Comparison of ENCODE assay signal across 1 cellular context in the genomic region with DNA sequence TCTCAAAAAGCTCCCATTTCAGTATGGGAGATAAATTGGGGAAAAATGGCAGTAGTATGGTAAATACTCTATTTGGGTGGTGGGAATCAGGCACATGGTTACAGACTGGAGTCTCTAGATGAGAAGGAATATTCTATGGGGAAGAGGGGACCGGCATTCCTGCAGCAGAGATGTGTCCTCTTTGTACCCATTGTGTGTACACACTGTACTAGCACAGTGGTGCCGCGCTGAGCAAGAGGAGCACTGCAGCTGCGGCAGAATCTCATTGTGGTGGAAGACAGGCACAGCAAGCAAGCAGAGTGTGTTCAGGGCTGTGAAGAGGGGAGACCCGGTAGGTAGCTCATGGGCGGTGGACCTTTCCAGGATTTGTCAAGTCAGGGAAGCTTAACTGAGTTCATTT.
TF ChIP-seq lines count a peak whose summit lies in the region.

No MANE protein-coding gene starts in this region.

TF ChIP-seq in GM23338, 12 proteins besides CTCF, POLR2A, EP300 and RAD21 (continued from another document):
- TF ChIP-seq, protein P1, sequence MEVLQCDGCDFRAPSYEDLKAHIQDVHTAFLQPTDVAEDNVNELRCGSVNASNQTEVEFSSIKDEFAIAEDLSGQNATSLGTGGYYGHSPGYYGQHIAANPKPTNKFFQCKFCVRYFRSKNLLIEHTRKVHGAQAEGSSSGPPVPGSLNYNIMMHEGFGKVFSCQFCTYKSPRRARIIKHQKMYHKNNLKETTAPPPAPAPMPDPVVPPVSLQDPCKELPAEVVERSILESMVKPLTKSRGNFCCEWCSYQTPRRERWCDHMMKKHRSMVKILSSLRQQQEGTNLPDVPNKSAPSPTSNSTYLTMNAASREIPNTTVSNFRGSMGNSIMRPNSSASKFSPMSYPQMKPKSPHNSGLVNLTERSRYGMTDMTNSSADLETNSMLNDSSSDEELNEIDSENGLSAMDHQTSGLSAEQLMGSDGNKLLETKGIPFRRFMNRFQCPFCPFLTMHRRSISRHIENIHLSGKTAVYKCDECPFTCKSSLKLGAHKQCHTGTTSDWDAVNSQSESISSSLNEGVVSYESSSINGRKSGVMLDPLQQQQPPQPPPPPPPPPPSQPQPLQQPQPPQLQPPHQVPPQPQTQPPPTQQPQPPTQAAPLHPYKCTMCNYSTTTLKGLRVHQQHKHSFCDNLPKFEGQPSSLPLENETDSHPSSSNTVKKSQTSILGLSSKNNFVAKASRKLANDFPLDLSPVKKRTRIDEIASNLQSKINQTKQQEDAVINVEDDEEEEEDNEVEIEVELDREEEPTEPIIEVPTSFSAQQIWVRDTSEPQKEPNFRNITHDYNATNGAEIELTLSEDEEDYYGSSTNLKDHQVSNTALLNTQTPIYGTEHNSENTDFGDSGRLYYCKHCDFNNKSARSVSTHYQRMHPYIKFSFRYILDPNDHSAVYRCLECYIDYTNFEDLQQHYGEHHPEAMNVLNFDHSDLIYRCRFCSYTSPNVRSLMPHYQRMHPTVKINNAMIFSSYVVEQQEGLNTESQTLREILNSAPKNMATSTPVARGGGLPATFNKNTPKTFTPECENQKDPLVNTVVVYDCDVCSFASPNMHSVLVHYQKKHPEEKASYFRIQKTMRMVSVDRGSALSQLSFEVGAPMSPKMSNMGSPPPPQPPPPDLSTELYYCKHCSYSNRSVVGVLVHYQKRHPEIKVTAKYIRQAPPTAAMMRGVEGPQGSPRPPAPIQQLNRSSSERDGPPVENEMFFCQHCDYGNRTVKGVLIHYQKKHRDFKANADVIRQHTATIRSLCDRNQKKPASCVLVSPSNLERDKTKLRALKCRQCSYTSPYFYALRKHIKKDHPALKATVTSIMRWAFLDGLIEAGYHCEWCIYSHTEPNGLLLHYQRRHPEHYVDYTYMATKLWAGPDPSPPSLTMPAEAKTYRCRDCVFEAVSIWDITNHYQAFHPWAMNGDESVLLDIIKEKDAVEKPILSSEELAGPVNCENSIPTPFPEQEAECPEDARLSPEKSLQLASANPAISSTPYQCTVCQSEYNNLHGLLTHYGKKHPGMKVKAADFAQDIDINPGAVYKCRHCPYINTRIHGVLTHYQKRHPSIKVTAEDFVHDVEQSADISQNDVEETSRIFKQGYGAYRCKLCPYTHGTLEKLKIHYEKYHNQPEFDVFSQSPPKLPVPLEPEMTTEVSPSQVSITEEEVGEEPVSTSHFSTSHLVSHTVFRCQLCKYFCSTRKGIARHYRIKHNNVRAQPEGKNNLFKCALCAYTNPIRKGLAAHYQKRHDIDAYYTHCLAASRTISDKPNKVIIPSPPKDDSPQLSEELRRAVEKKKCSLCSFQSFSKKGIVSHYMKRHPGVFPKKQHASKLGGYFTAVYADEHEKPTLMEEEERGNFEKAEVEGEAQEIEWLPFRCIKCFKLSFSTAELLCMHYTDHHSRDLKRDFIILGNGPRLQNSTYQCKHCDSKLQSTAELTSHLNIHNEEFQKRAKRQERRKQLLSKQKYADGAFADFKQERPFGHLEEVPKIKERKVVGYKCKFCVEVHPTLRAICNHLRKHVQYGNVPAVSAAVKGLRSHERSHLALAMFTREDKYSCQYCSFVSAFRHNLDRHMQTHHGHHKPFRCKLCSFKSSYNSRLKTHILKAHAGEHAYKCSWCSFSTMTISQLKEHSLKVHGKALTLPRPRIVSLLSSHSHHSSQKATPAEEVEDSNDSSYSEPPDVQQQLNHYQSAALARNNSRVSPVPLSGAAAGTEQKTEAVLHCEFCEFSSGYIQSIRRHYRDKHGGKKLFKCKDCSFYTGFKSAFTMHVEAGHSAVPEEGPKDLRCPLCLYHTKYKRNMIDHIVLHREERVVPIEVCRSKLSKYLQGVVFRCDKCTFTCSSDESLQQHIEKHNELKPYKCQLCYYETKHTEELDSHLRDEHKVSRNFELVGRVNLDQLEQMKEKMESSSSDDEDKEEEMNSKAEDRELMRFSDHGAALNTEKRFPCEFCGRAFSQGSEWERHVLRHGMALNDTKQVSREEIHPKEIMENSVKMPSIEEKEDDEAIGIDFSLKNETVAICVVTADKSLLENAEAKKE (CRISPR knock-in tag; IDR thresholded peaks at IDR 0.05) = no peak
- TF ChIP-seq STAT1 (IDR thresholded peaks at IDR 0.05; ENCODE audit: unreplicated experiment) = no peak
- TF ChIP-seq, protein P2, sequence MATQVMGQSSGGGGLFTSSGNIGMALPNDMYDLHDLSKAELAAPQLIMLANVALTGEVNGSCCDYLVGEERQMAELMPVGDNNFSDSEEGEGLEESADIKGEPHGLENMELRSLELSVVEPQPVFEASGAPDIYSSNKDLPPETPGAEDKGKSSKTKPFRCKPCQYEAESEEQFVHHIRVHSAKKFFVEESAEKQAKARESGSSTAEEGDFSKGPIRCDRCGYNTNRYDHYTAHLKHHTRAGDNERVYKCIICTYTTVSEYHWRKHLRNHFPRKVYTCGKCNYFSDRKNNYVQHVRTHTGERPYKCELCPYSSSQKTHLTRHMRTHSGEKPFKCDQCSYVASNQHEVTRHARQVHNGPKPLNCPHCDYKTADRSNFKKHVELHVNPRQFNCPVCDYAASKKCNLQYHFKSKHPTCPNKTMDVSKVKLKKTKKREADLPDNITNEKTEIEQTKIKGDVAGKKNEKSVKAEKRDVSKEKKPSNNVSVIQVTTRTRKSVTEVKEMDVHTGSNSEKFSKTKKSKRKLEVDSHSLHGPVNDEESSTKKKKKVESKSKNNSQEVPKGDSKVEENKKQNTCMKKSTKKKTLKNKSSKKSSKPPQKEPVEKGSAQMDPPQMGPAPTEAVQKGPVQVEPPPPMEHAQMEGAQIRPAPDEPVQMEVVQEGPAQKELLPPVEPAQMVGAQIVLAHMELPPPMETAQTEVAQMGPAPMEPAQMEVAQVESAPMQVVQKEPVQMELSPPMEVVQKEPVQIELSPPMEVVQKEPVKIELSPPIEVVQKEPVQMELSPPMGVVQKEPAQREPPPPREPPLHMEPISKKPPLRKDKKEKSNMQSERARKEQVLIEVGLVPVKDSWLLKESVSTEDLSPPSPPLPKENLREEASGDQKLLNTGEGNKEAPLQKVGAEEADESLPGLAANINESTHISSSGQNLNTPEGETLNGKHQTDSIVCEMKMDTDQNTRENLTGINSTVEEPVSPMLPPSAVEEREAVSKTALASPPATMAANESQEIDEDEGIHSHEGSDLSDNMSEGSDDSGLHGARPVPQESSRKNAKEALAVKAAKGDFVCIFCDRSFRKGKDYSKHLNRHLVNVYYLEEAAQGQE (IDR thresholded peaks at IDR 0.05; ENCODE audit: unreplicated experiment) = no peak
- no peak for TF ChIP-seq POLR2AphosphoS5 (IDR thresholded peaks at IDR 0.05; ENCODE audit: low read depth)
- no peak for TF ChIP-seq CREB1 (CRISPR knock-in tag; IDR thresholded peaks at IDR 0.05; ENCODE audit: low read depth)
- no peak for TF ChIP-seq ZNF331 (CRISPR knock-in tag; IDR thresholded peaks at IDR 0.05; ENCODE audit: low read depth)
- no peak for TF ChIP-seq EZH2phosphoT487 (IDR thresholded peaks at IDR 0.05; ENCODE audit: unreplicated experiment)
